32 cellular contexts compared by ENCODE assay signal in genomic region chr3:192336286-192336685, GRCh38.
DNase-seq lines count a peak whose midpoint lies in the region; ATAC-seq, FAIRE-seq and TF ChIP-seq lines count a peak whose summit lies in the region.
"Had no signal": no experiment of that assay in that cellular context is flagged by ENCODE, and none has a peak within 500 bp of the region (broad histone marks: within the 10 kb centered on the region; RNA-seq: fewer than 3 reads in every experiment).

No MANE protein-coding gene starts in this region.

- no peak overlapping the region for H3K27ac Mint-ChIP-seq in activated naive CD8-positive, alpha-beta T cell treated with anti-CD3 and anti-CD28 coated beads, Interleukin-2, amount 50 U/mL, for 24 hours
- H3K27ac Mint-ChIP-seq: B cell; effector memory CD8-positive, alpha-beta T cell; mesothelial cell of epicardium; natural killer cell had no signal

- H3K4me1 ChIP-seq in RWPE2 (ENCODE audit: insufficient read depth, poor library complexity, severe bottlenecking) (no peaks in the 10 kb centered on the region), keratinocyte (ENCODE audit: control insufficient read depth, extremely low read depth, insufficient read depth, low read length) (no peaks in the 10 kb centered on the region)
- H3K4me1 ChIP-seq: colonic mucosa, esophagus squamous epithelium, gastroesophageal sphincter, upper lobe of right lung had no signal

- H3K4me3 ChIP-seq in RWPE2 (ENCODE audit: severe bottlenecking), result no peak overlapping the region
- H3K4me3 ChIP-seq in keratinocyte (ENCODE audit: control insufficient read depth in 2 of 3, extremely low read depth in 1 of 3, insufficient read depth in 2 of 3, low read depth in 1 of 3, low read length in 3 of 3), result no peak overlapping the region
- H3K4me3 ChIP-seq: colonic mucosa, esophagus squamous epithelium, gastroesophageal sphincter, K562, upper lobe of right lung had no signal

- no peak overlapping the region for H2AFZ ChIP-seq in keratinocyte (ENCODE audit: control insufficient read depth, low read length)

- H3K9me3 ChIP-seq in RWPE2 (ENCODE audit: severe bottlenecking) (no peaks in the 10 kb centered on the region), keratinocyte (ENCODE audit: control insufficient read depth, low read depth, low read length) (no peaks in the 10 kb centered on the region)
- H3K9me3 ChIP-seq: colonic mucosa, esophagus squamous epithelium, gastroesophageal sphincter, upper lobe of right lung had no signal

- H3K27me3 Mint-ChIP-seq in activated naive CD8-positive, alpha-beta T cell treated with anti-CD3 and anti-CD28 coated beads, Interleukin-2, amount 50 U/mL, for 24 hours, result no peaks in the 10 kb centered on the region
- H3K27me3 Mint-ChIP-seq: effector memory CD8-positive, alpha-beta T cell had no signal

- H3K36me3 Mint-ChIP-seq in activated naive CD8-positive, alpha-beta T cell treated with anti-CD3 and anti-CD28 coated beads, Interleukin-2, amount 50 U/mL, for 24 hours (ENCODE audit: low read depth), result no peaks in the 10 kb centered on the region
- H3K36me3 Mint-ChIP-seq: mesothelial cell of epicardium, natural killer cell had no signal

- DNase-seq in DMS53 (lab: John Stamatoyannopoulos, UW) (peak; percentile 5), DMS53 treated with DMSO at 0.1 percent for 48 hours (lab: John Stamatoyannopoulos, UW; ENCODE audit: unreplicated experiment) (no peak), RWPE2 (ENCODE audit: low spot score) (no peak), keratinocyte (ENCODE audit: low read depth, low spot score) (no peak), caudate nucleus (lab: John Stamatoyannopoulos, UW) (no peak)
- DNase-seq in stimulated activated CD4-positive, alpha-beta T cell treated with anti-CD3 and anti-CD28 coated beads, Interleukin-4, amount 100 ng/mL, for 24 hours, result no peak
- DNase-seq in activated naive CD8-positive, alpha-beta T cell treated with anti-CD3 and anti-CD28 coated beads, Interleukin-2, amount 50 U/mL, for 24 hours, result no peak
- DNase-seq: activated CD8-positive, alpha-beta memory T cell treated with anti-CD3 and anti-CD28 coated beads for 24 hours; activated gamma-delta T cell; activated T-cell treated with anti-CD3 and anti-CD28 coated beads, Interleukin-2, amount 50 U/mL, for 1 hour; colonic mucosa; effector memory CD8-positive, alpha-beta T cell; esophagus squamous epithelium; hypothalamus; left ventricle myocardium superior; natural killer cell; NCI-H187; NCI-H2227 treated with DMSO at 0.1 percent for 48 hours; NCI-H69; SHP77; small intestine; stimulated activated CD4-positive, alpha-beta T cell treated with anti-CD3 and anti-CD28 coated beads, Interleukin-2, amount 100 ng/mL, for 24 hours; T-helper 1 cell; upper lobe of right lung had no signal

- H3K9me3 Mint-ChIP-seq in activated naive CD8-positive, alpha-beta T cell treated with anti-CD3 and anti-CD28 coated beads, Interleukin-2, amount 50 U/mL, for 24 hours, result peaks cover 3% of the 10 kb centered on the region
- H3K9me3 Mint-ChIP-seq: mesothelial cell of epicardium had no signal

- no peak overlapping the region for H3K4me3 Mint-ChIP-seq in activated naive CD8-positive, alpha-beta T cell treated with anti-CD3 and anti-CD28 coated beads, Interleukin-2, amount 50 U/mL, for 24 hours
- H3K4me3 Mint-ChIP-seq: B cell; effector memory CD8-positive, alpha-beta T cell; mesothelial cell of epicardium; natural killer cell had no signal

- H4K20me1 ChIP-seq in keratinocyte (ENCODE audit: control insufficient read depth, extremely low read depth, insufficient read depth, low read length), result no peaks in the 10 kb centered on the region

- no peak for FAIRE-seq in keratinocyte (lab: Jason Lieb, UNC)
- FAIRE-seq: A204.1, GM12891, K562, small intestine, TTC549 had no signal

- dilution Hi-C loops in keratinocyte (cut with MboI; ENCODE audit: extremely low pct_ligation_motif_present, low sequenced_read_pairs), result loop anchor here (25.0 kb wide), 1 partner anchor 99 kb away; no protein-coding TSS in a partner anchor

- H3K27me3 ChIP-seq in RWPE2 (ENCODE audit: insufficient read depth, poor library complexity, severe bottlenecking) (no peaks in the 10 kb centered on the region), keratinocyte (ENCODE audit: control insufficient read depth, extremely low read depth, insufficient read depth, low read length) (no peaks in the 10 kb centered on the region)
- H3K27me3 ChIP-seq: colonic mucosa, esophagus squamous epithelium, gastroesophageal sphincter, upper lobe of right lung had no signal

- TF ChIP-seq EP300 in Ishikawa (IDR thresholded peaks at IDR 0.05; ENCODE audit: borderline replicate concordance), result no peak

- H3K9me1 ChIP-seq in keratinocyte (ENCODE audit: control insufficient read depth, extremely low read depth, insufficient read depth, low read length), result no peaks in the 10 kb centered on the region

- ATAC-seq in RWPE2 (ENCODE audit: low read depth), result no peak
- no peak for ATAC-seq in activated naive CD8-positive, alpha-beta T cell treated with anti-CD3 and anti-CD28 coated beads, Interleukin-2, amount 50 U/mL, for 24 hours
- ATAC-seq: effector memory CD8-positive, alpha-beta T cell; gastroesophageal sphincter; K562; left ventricle myocardium superior; natural killer cell; upper lobe of right lung had no signal

- no peaks in the 10 kb centered on the region for H3K79me2 ChIP-seq in keratinocyte (ENCODE audit: control insufficient read depth, insufficient read depth, low read length)

- H3K36me3 ChIP-seq in RWPE2 (ENCODE audit: low read depth), result no peaks in the 10 kb centered on the region
- no peaks in the 10 kb centered on the region for H3K36me3 ChIP-seq in keratinocyte (ENCODE audit: control insufficient read depth in 2 of 2, extremely low read depth in 1 of 2, insufficient read depth in 2 of 2, low read length in 2 of 2)
- H3K36me3 ChIP-seq: colonic mucosa, esophagus squamous epithelium, gastroesophageal sphincter, upper lobe of right lung had no signal

- TF ChIP-seq RAD21 in Ishikawa (IDR thresholded peaks at IDR 0.05; ENCODE audit: low read depth), result peak; percentile 40; the same call in 1 of the 2 replicates

- H3K27ac ChIP-seq in RWPE2 (ENCODE audit: poor library complexity, severe bottlenecking), result no peak overlapping the region
- H3K27ac ChIP-seq in keratinocyte (ENCODE audit: control insufficient read depth, insufficient read depth, low read length), result no peak overlapping the region
- no peak overlapping the region for H3K27ac ChIP-seq in caudate nucleus (ENCODE audit: low read depth, low read length)
- H3K27ac ChIP-seq: colonic mucosa, esophagus squamous epithelium, gastroesophageal sphincter, upper lobe of right lung had no signal

- H3K4me2 ChIP-seq in keratinocyte (ENCODE audit: control insufficient read depth, extremely low read depth, insufficient read depth, low read depth, low read length), result no peak overlapping the region

- TF ChIP-seq CTCF in RWPE2 (IDR thresholded peaks at IDR 0.05; ENCODE audit: poor library complexity, severe bottlenecking) (peak; percentile 31), keratinocyte (optimal IDR thresholded peaks at IDR 0.05 in 1 of 3, IDR thresholded peaks at IDR 0.05 in 1 of 3, conservative IDR thresholded peaks at IDR 0.05 in 1 of 3; ENCODE audit: extremely low read depth in 1 of 3, insufficient read depth in 2 of 3, low read length in 3 of 3) (peak in 2 of 3 experiments; percentile 5 to 7)

- H3K4me1 Mint-ChIP-seq in activated naive CD8-positive, alpha-beta T cell treated with anti-CD3 and anti-CD28 coated beads, Interleukin-2, amount 50 U/mL, for 24 hours, result peaks cover 7% of the 10 kb centered on the region

- no peak overlapping the region for H3K9ac ChIP-seq in keratinocyte (ENCODE audit: control insufficient read depth, extremely low read depth, insufficient read depth, low read length)

TF ChIP-seq in Ishikawa, 13 proteins besides CTCF, POLR2A, EP300 and RAD21 (continues in another document):
- TF ChIP-seq FOXM1 (IDR thresholded peaks at IDR 0.05; ENCODE audit: borderline replicate concordance, low read depth) (no peak), MAX (IDR thresholded peaks at IDR 0.05) (no peak), TAF1 (IDR thresholded peaks at IDR 0.05; ENCODE audit: low read depth) (no peak), CEBPB (IDR thresholded peaks at IDR 0.05) (no peak), EGR1 (IDR thresholded peaks at IDR 0.05) (no peak), ZBTB7A (IDR thresholded peaks at IDR 0.05; ENCODE audit: low read depth) (no peak)
- TF ChIP-seq, protein P1, sequence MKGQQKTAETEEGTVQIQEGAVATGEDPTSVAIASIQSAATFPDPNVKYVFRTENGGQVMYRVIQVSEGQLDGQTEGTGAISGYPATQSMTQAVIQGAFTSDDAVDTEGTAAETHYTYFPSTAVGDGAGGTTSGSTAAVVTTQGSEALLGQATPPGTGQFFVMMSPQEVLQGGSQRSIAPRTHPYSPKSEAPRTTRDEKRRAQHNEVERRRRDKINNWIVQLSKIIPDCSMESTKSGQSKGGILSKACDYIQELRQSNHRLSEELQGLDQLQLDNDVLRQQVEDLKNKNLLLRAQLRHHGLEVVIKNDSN (IDR thresholded peaks at IDR 0.05), result no peak
- TF ChIP-seq, protein P2, sequence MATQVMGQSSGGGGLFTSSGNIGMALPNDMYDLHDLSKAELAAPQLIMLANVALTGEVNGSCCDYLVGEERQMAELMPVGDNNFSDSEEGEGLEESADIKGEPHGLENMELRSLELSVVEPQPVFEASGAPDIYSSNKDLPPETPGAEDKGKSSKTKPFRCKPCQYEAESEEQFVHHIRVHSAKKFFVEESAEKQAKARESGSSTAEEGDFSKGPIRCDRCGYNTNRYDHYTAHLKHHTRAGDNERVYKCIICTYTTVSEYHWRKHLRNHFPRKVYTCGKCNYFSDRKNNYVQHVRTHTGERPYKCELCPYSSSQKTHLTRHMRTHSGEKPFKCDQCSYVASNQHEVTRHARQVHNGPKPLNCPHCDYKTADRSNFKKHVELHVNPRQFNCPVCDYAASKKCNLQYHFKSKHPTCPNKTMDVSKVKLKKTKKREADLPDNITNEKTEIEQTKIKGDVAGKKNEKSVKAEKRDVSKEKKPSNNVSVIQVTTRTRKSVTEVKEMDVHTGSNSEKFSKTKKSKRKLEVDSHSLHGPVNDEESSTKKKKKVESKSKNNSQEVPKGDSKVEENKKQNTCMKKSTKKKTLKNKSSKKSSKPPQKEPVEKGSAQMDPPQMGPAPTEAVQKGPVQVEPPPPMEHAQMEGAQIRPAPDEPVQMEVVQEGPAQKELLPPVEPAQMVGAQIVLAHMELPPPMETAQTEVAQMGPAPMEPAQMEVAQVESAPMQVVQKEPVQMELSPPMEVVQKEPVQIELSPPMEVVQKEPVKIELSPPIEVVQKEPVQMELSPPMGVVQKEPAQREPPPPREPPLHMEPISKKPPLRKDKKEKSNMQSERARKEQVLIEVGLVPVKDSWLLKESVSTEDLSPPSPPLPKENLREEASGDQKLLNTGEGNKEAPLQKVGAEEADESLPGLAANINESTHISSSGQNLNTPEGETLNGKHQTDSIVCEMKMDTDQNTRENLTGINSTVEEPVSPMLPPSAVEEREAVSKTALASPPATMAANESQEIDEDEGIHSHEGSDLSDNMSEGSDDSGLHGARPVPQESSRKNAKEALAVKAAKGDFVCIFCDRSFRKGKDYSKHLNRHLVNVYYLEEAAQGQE (IDR thresholded peaks at IDR 0.05; ENCODE audit: low read depth), result no peak
